In genomic region chr3:155147588-155147987, GRCh38 we compare ENCODE assay signal across 1 cellular context.
TF ChIP-seq lines count a peak whose summit lies in the region.

No MANE protein-coding gene starts in this region.

TF ChIP-seq in SK-N-SH treated with all-trans-retinoic acid at 6 μM for 48 hours, 23 proteins besides CTCF, POLR2A, EP300 and RAD21 (continued from another document):
- no peak for TF ChIP-seq CREB5 (CRISPR knock-in tag; IDR thresholded peaks at IDR 0.05; ENCODE audit: low read depth)
- TF ChIP-seq SNAI2 (CRISPR knock-in tag; IDR thresholded peaks at IDR 0.05), result no peak
- TF ChIP-seq ZFP30 (CRISPR knock-in tag; IDR thresholded peaks at IDR 0.05), result no peak
- no peak for TF ChIP-seq PPARA (CRISPR knock-in tag; IDR thresholded peaks at IDR 0.05; ENCODE audit: borderline replicate concordance)
